In genomic region chr2:25672500-25673169, GRCh38 we compare ENCODE assay signal across 8 cellular contexts. TPM values are rescaled to one million over a fixed set of nuclear protein-coding genes. Genes with fewer than 3 reads are reported as not detected.
DNase-seq lines count a peak whose midpoint lies in the region; ATAC-seq and TF ChIP-seq lines count a peak whose summit lies in the region.

No MANE protein-coding gene starts in this region.

- no peak for TF ChIP-seq CTCF in osteocyte (IDR thresholded peaks at IDR 0.05)

- POLR2A ChIA-PET in CD4-positive, alpha-beta memory T cell (lab: Charles Lee; ENCODE audit: partially characterized antibody) = interaction anchor here (0.9 to 2.6 kb wide), 3 partner anchors 180 to 362 kb away, joined by 3 to 22 read pairs (median 3); partner anchors contain the start of gene ASXL2

- no peaks in the 10 kb centered on the region for H3K36me3 ChIP-seq in CD4-positive, alpha-beta memory T cell (ENCODE audit: insufficient read depth, low read length)
- H3K36me3 ChIP-seq in thymus (ENCODE audit: control insufficient read depth, insufficient read depth) = no peaks in the 10 kb centered on the region

- 5% methylated on average over 40 of the region's 40 CpGs for WGBS in thymus

- CTCF ChIA-PET in CD4-positive, alpha-beta memory T cell (lab: Charles Lee; ENCODE audit: partially characterized antibody) = no interaction called here

- peaks cover 20 to 36% (median 30%) of the 10 kb centered on the region in 4 donors for H3K4me1 Mint-ChIP-seq in CD4-positive, alpha-beta memory T cell
- peaks cover 13% of the 10 kb centered on the region for H3K4me1 Mint-ChIP-seq in osteocyte (ENCODE audit: unreplicated experiment)

- peak overlapping the region; percentile 80 to 92 for H3K4me3 ChIP-seq in CD4-positive, alpha-beta memory T cell (ENCODE audit: low read length in 2 of 2)
- peak overlapping the region; percentile 89 for H3K4me3 ChIP-seq in thymus (ENCODE audit: low read length)

- intact Hi-C loops in CD4-positive, alpha-beta memory T cell (cut with micrococcal nuclease) = loop anchor here (1.0 to 5.0 kb wide), 2 partner anchors 206 to 570 kb away; partner anchors contain the start of genes ASXL2, HADHA and HADHB

- H3K36me3 Mint-ChIP-seq in CD4-positive, alpha-beta memory T cell = peaks cover 0 to 4% of the 10 kb centered on the region in 2 donors
- H3K36me3 Mint-ChIP-seq in osteocyte (ENCODE audit: unreplicated experiment) = no peaks in the 10 kb centered on the region

- peak overlapping the region; percentile 69 for H3K27ac ChIP-seq in CD4-positive, alpha-beta memory T cell (ENCODE audit: low read depth, low read length)
- peak overlapping the region; percentile 93 for H3K27ac ChIP-seq in thymus (ENCODE audit: low read depth)

- peaks cover 28% of the 10 kb centered on the region for H3K4me1 ChIP-seq in CD4-positive, alpha-beta memory T cell (ENCODE audit: insufficient read depth, low read length)
- peaks cover 7% of the 10 kb centered on the region for H3K4me1 ChIP-seq in thymus (ENCODE audit: control insufficient read depth, insufficient read depth, low read length)

- DNase-seq in CD4-positive, alpha-beta memory T cell = peak; percentile 73 to 80 (median 76)
- DNase-seq in RKO (ENCODE audit: low spot score) (peak; percentile 69), activated gamma-delta T cell treated with Interleukin-2 at 50 U/mL for 16 hours (peak; percentile 63), globus pallidus (ENCODE audit: low spot score) (peak; percentile 27), osteocyte (ENCODE audit: extremely low spot score, unreplicated experiment) (no peak)

- H3K27me3 Mint-ChIP-seq in CD4-positive, alpha-beta memory T cell = no peaks in the 10 kb centered on the region
- peaks cover 13% of the 10 kb centered on the region for H3K27me3 Mint-ChIP-seq in osteocyte (ENCODE audit: unreplicated experiment)

- H3K27ac Mint-ChIP-seq in CD4-positive, alpha-beta memory T cell = peak overlapping the region; percentile 59 to 88 (median 83)
- peak overlapping the region; percentile 1 for H3K27ac Mint-ChIP-seq in osteocyte (ENCODE audit: unreplicated experiment)

- H3K9me3 ChIP-seq in CD4-positive, alpha-beta memory T cell (ENCODE audit: control insufficient read depth in 1 of 2, low read length in 2 of 2) = no peaks in the 10 kb centered on the region
- no peaks in the 10 kb centered on the region for H3K9me3 ChIP-seq in thymus (ENCODE audit: control insufficient read depth)

- H3K9me3 Mint-ChIP-seq in CD4-positive, alpha-beta memory T cell = no peaks in the 10 kb centered on the region
- peaks cover 4% of the 10 kb centered on the region for H3K9me3 Mint-ChIP-seq in osteocyte (ENCODE audit: unreplicated experiment)

- ATAC-seq in GM19452 (IDR thresholded peaks at IDR 0.05; ENCODE audit: unreplicated experiment) (peak; percentile 56), HG03565 (IDR thresholded peaks at IDR 0.05; ENCODE audit: unreplicated experiment) (peak; percentile 33)

- H3K27me3 ChIP-seq in CD4-positive, alpha-beta memory T cell (ENCODE audit: insufficient read depth, low read length) = no peaks in the 10 kb centered on the region
- H3K27me3 ChIP-seq in thymus (ENCODE audit: control insufficient read depth, insufficient read depth) = no peaks in the 10 kb centered on the region

- peak overlapping the region; percentile 85 to 92 (median 88) for H3K4me3 Mint-ChIP-seq in CD4-positive, alpha-beta memory T cell
- H3K4me3 Mint-ChIP-seq in osteocyte (ENCODE audit: unreplicated experiment) = peak overlapping the region; percentile 77

RNA-seq across cellular contexts. Expression of gene DTNB, which starts 0.7 kb away (rescaled TPM):
- total RNA-seq in CD4-positive, alpha-beta memory T cell = 10 to 100 TPM; 42.1 to 45.3 TPM
- polyA plus RNA-seq in CD4-positive, alpha-beta memory T cell = 10 to 100 TPM; 18.0 to 24.3 TPM
- total RNA-seq in osteocyte = 19.6 and 20.9 TPM in 2 replicates
- polyA plus RNA-seq in thymus = 20.1 TPM
